In the genomic region with DNA sequence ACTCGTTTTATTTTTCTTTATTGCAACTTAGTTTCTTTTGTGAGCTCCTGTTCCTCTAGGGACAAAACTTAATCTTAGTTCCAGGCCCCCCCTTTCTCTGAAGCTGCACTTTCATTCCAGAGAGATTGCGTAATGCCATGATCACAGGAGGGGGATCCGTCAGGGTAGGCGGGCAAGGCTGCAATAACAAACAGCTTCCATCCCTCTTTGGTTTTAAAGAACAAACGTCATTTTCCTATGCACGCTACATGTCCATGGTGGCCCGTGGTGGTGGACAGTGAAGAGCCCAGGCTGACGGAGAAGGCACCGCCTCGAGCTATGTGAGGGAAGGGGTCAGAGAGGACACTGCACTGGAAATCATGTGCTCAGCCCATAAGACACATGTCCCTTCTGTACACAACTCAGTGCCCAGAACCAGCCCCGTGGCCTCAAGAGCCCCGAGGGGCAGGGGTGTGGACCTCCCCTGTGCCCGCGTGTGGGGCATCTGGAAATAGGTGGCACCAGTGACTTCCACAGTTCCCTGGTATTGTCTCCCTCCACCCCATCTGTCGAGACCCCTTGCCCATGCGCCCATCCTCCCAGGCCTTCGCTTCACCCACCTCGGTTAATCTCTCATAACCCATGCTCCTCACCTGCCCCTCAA, we compare ENCODE assay signal across 17 cellular contexts.
A peak's percentile ranks its signal among the peaks of the same experiment; 100 is the strongest.
DNase-seq lines count a peak whose midpoint lies in the region; ATAC-seq and TF ChIP-seq lines count a peak whose summit lies in the region.
"Had no signal": no experiment of that assay in that cellular context is flagged by ENCODE, and none has a peak within 500 bp of the region (broad histone marks: within the 10 kb centered on the region; RNA-seq: fewer than 3 reads in every experiment).

No MANE protein-coding gene starts in this region.

- in situ Hi-C loops in GM23248 (cut with MboI): no loop called here

- no peak overlapping the region for H2AFZ ChIP-seq in GM23248

- intact Hi-C loops in heart right ventricle (cut with DNase I): loop anchor here in 1 of 10 donors (10.0 kb wide), 1 partner anchor 720 kb away; no protein-coding TSS in a partner anchor
- intact Hi-C loops in sciatic nerve (cut with DNase I): no loop called here

- no peaks in the 10 kb centered on the region for H4K20me1 ChIP-seq in GM23248 (ENCODE audit: insufficient read depth)

- WGBS in GM23248 (ENCODE audit: low coverage in 1 of 2, low lambda C conversion rate in 2 of 2, missing lambda C conversion rate in 2 of 2), 2 experiments: 32 to 33% methylated on average over 17 to 18 of the region's 18 CpGs
- 82% methylated on average over 18 of the region's 18 CpGs for WGBS in heart right ventricle, 2 donors

- DNase-seq in AG20443 (ENCODE audit: low spot score) (peak; percentile 55), GM23248 (peak; percentile 44), heart right ventricle (no peak), sciatic nerve (ENCODE audit: low spot score) (peak; percentile 56), HCEC 1CT (no peak), NCI-H2171 (lab: John Stamatoyannopoulos, UW) (no peak)
- no peak for DNase-seq in effector CD8-positive, alpha-beta T cell (lab: John Stamatoyannopoulos, UW)
- DNase-seq: activated naive CD8-positive, alpha-beta T cell treated with anti-CD3 and anti-CD28 coated beads, Interleukin-2, amount 50 U/mL, for 24 hours; COR-L47; kidney glomerular epithelial cell; NCI-H1436 treated with DMSO at 0.1 percent for 48 hours; stimulated activated CD4-positive, alpha-beta T cell treated with anti-CD3 and anti-CD28 coated beads, Interleukin-12 subunit alpha, Interleukin-12 subunit beta, amount 100 ng/mL, for 4 hours had no signal

- H3K36me3 ChIP-seq in GM23248 (ENCODE audit: low read depth) (no peaks in the 10 kb centered on the region), heart right ventricle (peaks cover 0 to 34% (median 0%) of the 10 kb centered on the region in 9 donors)
- H3K36me3 ChIP-seq: prostate gland had no signal

- peaks cover 16% of the 10 kb centered on the region for H3F3A ChIP-seq in GM23248 (ENCODE audit: insufficient read depth)

- no peaks in the 10 kb centered on the region for H3K9me3 ChIP-seq in GM23248 (ENCODE audit: low read depth)
- no peaks in the 10 kb centered on the region for H3K9me3 ChIP-seq in heart right ventricle
- H3K9me3 ChIP-seq: prostate gland, SK-N-SH had no signal

- H3K27me3 ChIP-seq in GM23248 (replicated peaks; ENCODE audit: insufficient read depth): no peaks in the 10 kb centered on the region
- no peaks in the 10 kb centered on the region for H3K27me3 ChIP-seq in heart right ventricle

- no peak overlapping the region for H3K4me2 ChIP-seq in GM23248 (ENCODE audit: unreplicated experiment)
- H3K4me2 ChIP-seq: SK-N-SH had no signal

- ATAC-seq in heart right ventricle (peak in 5 of 8 donors; percentile 12 to 53 (median 28)), sciatic nerve (peak; percentile 44), HG03159 (IDR thresholded peaks at IDR 0.05; ENCODE audit: unreplicated experiment) (no peak)
- ATAC-seq: activated naive CD8-positive, alpha-beta T cell treated with anti-CD3 and anti-CD28 coated beads, Interleukin-2, amount 50 U/mL, for 24 hours; activated T-helper 17 cell treated with anti-CD3 and anti-CD28 coated beads, Interleukin-2, amount 50 U/mL, for 72 hours; Panc1 had no signal

- H3K4me3 ChIP-seq in GM23248 (no peak overlapping the region), heart right ventricle (no peak overlapping the region)
- H3K4me3 ChIP-seq: prostate gland had no signal

- H3K4me1 ChIP-seq in GM23248 (ENCODE audit: insufficient read depth) (peaks cover 29% of the 10 kb centered on the region), heart right ventricle (peaks cover 0 to 18% (median 6%) of the 10 kb centered on the region in 9 donors)
- H3K4me1 ChIP-seq: prostate gland had no signal

- H3K27ac ChIP-seq in GM23248: no peak overlapping the region
- H3K27ac ChIP-seq in heart right ventricle: peak overlapping the region in 1 of 10 donors; percentile 10
- H3K27ac ChIP-seq: prostate gland had no signal

- no peak for TF ChIP-seq CTCF in heart right ventricle (IDR thresholded peaks at IDR 0.05)

- H3K9me2 ChIP-seq in GM23248 (ENCODE audit: insufficient read depth): no peaks in the 10 kb centered on the region
- H3K9me2 ChIP-seq: SK-N-SH had no signal

- no peaks in the 10 kb centered on the region for H3K79me2 ChIP-seq in GM23248 (ENCODE audit: insufficient read depth)

- no peak overlapping the region for H3K9ac ChIP-seq in GM23248
- H3K9ac ChIP-seq: SK-N-SH had no signal

Comparison
In these comparisons a context has a peak if more than half of its experiments do, and no peak if none do; other contexts are left out.
1. DNase-seq: peak in AG20443 (single experiment), GM23248 (single experiment) and sciatic nerve (single experiment); none in heart right ventricle (0 of 2), HCEC 1CT (single experiment), NCI-H2171 (single experiment) and effector CD8-positive, alpha-beta T cell (single experiment).